ENCODE assay signal across 8 cellular contexts in the genomic region with DNA sequence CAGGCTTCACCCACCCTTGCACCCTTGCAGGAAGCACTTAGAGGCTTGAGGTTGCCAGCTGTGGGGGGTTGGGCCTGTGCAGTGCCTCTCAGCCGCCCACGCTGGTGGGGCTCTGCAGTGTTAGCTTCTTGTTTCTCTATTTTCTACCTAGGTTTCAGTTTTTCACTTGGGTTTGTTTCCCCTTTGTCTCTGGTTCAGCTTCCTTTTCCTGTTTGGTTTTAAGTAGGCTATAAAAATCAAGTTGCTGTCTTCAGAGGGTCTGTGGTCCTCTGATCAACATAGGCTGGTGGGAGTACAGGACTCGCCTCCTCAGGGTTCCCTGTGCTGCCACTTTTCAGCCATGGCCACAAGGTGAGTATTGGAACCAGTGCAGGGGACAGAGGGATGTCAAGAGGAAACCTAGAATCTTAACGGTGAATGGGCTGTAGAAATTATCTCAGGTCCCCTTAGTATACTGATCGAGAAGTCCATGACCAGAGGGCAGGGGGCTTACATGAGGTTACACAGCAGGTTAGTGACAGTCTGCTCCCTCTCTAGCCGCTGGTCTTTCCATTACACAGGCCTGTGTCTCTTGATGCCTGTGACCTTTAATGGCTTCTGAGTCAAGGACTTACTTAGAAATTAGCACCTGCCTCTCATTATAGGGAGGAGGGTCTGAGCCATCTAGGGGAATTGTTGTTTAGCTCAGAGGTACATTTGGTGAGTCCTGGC. TPM values are rescaled to one million over a fixed set of nuclear protein-coding genes. Genes with fewer than 3 reads are reported as not detected.
A peak's percentile ranks its signal among the peaks of the same experiment; 100 is the strongest.
DNase-seq lines count a peak whose midpoint lies in the region; ATAC-seq and TF ChIP-seq lines count a peak whose summit lies in the region.

A gene with protein sequence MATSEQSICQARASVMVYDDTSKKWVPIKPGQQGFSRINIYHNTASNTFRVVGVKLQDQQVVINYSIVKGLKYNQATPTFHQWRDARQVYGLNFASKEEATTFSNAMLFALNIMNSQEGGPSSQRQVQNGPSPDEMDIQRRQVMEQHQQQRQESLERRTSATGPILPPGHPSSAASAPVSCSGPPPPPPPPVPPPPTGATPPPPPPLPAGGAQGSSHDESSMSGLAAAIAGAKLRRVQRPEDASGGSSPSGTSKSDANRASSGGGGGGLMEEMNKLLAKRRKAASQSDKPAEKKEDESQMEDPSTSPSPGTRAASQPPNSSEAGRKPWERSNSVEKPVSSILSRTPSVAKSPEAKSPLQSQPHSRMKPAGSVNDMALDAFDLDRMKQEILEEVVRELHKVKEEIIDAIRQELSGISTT (plus strand): TSS at position 262 of the 711 bp plus-strand sequence. CDS start 79 bp downstream, at position 341.

- intact Hi-C loops in naive thymus-derived CD4-positive, alpha-beta T cell (cut with micrococcal nuclease) = loop anchor here (1.0 to 10.0 kb wide), 12 partner anchors 8 to 1757 kb away; partner anchors contain the start of genes CCDC85C (in 1 of the 2), CCNK (in 1 of the 2) and SETD3 (in 1 of the 2)

- no peaks in the 10 kb centered on the region for H3K36me3 Mint-ChIP-seq in chondrocyte (ENCODE audit: low read depth)
- H3K36me3 Mint-ChIP-seq in naive thymus-derived CD4-positive, alpha-beta T cell = peaks cover 12 to 51% (median 31%) of the 10 kb centered on the region in 5 donors

- H3K27ac Mint-ChIP-seq in chondrocyte (ENCODE audit: unreplicated experiment) = peak within 1 kb of the TSS; percentile 58
- peak within 1 kb of the TSS; percentile 96 to 100 (median 98) for H3K27ac Mint-ChIP-seq in naive thymus-derived CD4-positive, alpha-beta T cell

- peaks cover 3% of the 10 kb centered on the region for H3K9me3 Mint-ChIP-seq in chondrocyte (ENCODE audit: low read depth)
- no peaks in the 10 kb centered on the region for H3K9me3 Mint-ChIP-seq in naive thymus-derived CD4-positive, alpha-beta T cell

- H3K27me3 Mint-ChIP-seq in chondrocyte (ENCODE audit: low read depth) = no peaks in the 10 kb centered on the region
- peaks cover 0 to 2% (median 0%) of the 10 kb centered on the region in 5 donors for H3K27me3 Mint-ChIP-seq in naive thymus-derived CD4-positive, alpha-beta T cell

- H3K27ac ChIP-seq in VCaP = peak within 1 kb of the TSS; percentile 24; the same call in 1 of the 2 replicates
- peak within 1 kb of the TSS; percentile 98 for H3K27ac ChIP-seq in naive thymus-derived CD4-positive, alpha-beta T cell (ENCODE audit: low read depth, low read length)
- no peak within 1 kb of the TSS for H3K27ac ChIP-seq in subcutaneous abdominal adipose tissue (ENCODE audit: low read depth, low read length)

- no peaks in the 10 kb centered on the region for H3K27me3 ChIP-seq in naive thymus-derived CD4-positive, alpha-beta T cell (ENCODE audit: control insufficient read depth in 2 of 2, insufficient read depth in 2 of 2, low read length in 2 of 2)
- H3K27me3 ChIP-seq in subcutaneous abdominal adipose tissue (ENCODE audit: control insufficient read depth in 5 of 5, insufficient read depth in 4 of 5, low read length in 5 of 5) = no peaks in the 10 kb centered on the region

- DNase-seq in NCI-H748 (lab: John Stamatoyannopoulos, UW; ENCODE audit: unreplicated experiment) = peak; percentile 49
- DNase-seq in NCI-H748 treated with DMSO at 0.1 percent for 48 hours (lab: John Stamatoyannopoulos, UW) = no peak
- DNase-seq in chondrocyte (ENCODE audit: low spot score) = no peak
- DNase-seq in naive thymus-derived CD4-positive, alpha-beta T cell = peak in 8 of 9 donors; percentile 79 to 88 (median 85)
- DNase-seq in HPDE6-E6E7 (ENCODE audit: extremely low spot score) = no peak

- TF ChIP-seq CTCF in VCaP (conservative IDR thresholded peaks at IDR 0.05) (no peak), chondrocyte (IDR thresholded peaks at IDR 0.05) (no peak)

- peak; percentile 62 for ATAC-seq in HG03354 (IDR thresholded peaks at IDR 0.05; ENCODE audit: poor library complexity, severe bottlenecking, unreplicated experiment)
- ATAC-seq in naive thymus-derived CD4-positive, alpha-beta T cell = peak; percentile 59

- peak within 1 kb of the TSS in 2 of 5 donors; percentile 42 to 47 for H3K9ac ChIP-seq in subcutaneous abdominal adipose tissue (ENCODE audit: low read length in 5 of 5)

- peak within 1 kb of the TSS; percentile 85 for H3K4me3 ChIP-seq in naive thymus-derived CD4-positive, alpha-beta T cell (ENCODE audit: low read length)
- H3K4me3 ChIP-seq in subcutaneous abdominal adipose tissue (ENCODE audit: low read depth in 1 of 5, low read length in 5 of 5) = peak within 1 kb of the TSS in 3 of 5 donors; percentile 21 to 42 (median 35)

- H3K36me3 ChIP-seq in naive thymus-derived CD4-positive, alpha-beta T cell (ENCODE audit: control insufficient read depth in 2 of 3, insufficient read depth in 3 of 3, low read length in 3 of 3) = peaks cover 0 to 10% (median 0%) of the 10 kb centered on the region in 3 experiments
- no peaks in the 10 kb centered on the region for H3K36me3 ChIP-seq in subcutaneous abdominal adipose tissue (ENCODE audit: control insufficient read depth in 5 of 5, insufficient read depth in 5 of 5, low read length in 5 of 5)

- H3K4me1 ChIP-seq in naive thymus-derived CD4-positive, alpha-beta T cell (ENCODE audit: control insufficient read depth in 2 of 2, insufficient read depth in 2 of 2, low read length in 2 of 2) = peaks cover 44 to 59% of the 10 kb centered on the region in 2 donors
- H3K4me1 ChIP-seq in subcutaneous abdominal adipose tissue (ENCODE audit: control insufficient read depth in 5 of 5, insufficient read depth in 5 of 5, low read length in 5 of 5) = peaks cover 0 to 40% (median 34%) of the 10 kb centered on the region in 5 donors

- POLR2A ChIA-PET in naive thymus-derived CD4-positive, alpha-beta T cell (lab: Charles Lee) = interaction anchor here (0.6 to 59.0 kb wide), 13 partner anchors 0 to 1878 kb away, joined by 3 to 2344 read pairs (median 5); a partner anchor contains a TSS

- H3K4me1 Mint-ChIP-seq in chondrocyte (ENCODE audit: low read depth) = peaks cover 34% of the 10 kb centered on the region
- peaks cover 43 to 76% (median 65%) of the 10 kb centered on the region in 7 donors for H3K4me1 Mint-ChIP-seq in naive thymus-derived CD4-positive, alpha-beta T cell

- H3K9me3 ChIP-seq in naive thymus-derived CD4-positive, alpha-beta T cell (ENCODE audit: control insufficient read depth in 2 of 3, low read length in 3 of 3) = no peaks in the 10 kb centered on the region
- no peaks in the 10 kb centered on the region for H3K9me3 ChIP-seq in subcutaneous abdominal adipose tissue (ENCODE audit: control insufficient read depth in 5 of 5, low read length in 5 of 5)

- CTCF ChIA-PET in naive thymus-derived CD4-positive, alpha-beta T cell (lab: Charles Lee) = interaction anchor here (1.1 to 26.3 kb wide), 6 partner anchors 8 to 128 kb away, joined by 4 to 758 read pairs (median 16); no protein-coding TSS in a partner anchor

- no peak within 1 kb of the TSS for H3K4me3 Mint-ChIP-seq in chondrocyte (ENCODE audit: unreplicated experiment)
- peak within 1 kb of the TSS; percentile 92 to 99 (median 95) for H3K4me3 Mint-ChIP-seq in naive thymus-derived CD4-positive, alpha-beta T cell

RNA-seq across cellular contexts. Expression of the gene that starts here (rescaled TPM):
- 98.9 to 112 TPM (median 104 TPM) in 3 replicates for total RNA-seq in chondrocyte
- 1,000 to 10,000 TPM in 3 of 5 experiments, 100 to 1,000 TPM in 2; 851 to 1,469 (median 1,230) TPM for total RNA-seq in naive thymus-derived CD4-positive, alpha-beta T cell
- polyA plus RNA-seq in naive thymus-derived CD4-positive, alpha-beta T cell = 100 to 1,000 TPM; 163 to 184 TPM

Comparison
In these comparisons a context has a peak if more than half of its experiments do, and no peak if none do; other contexts are left out.
1. DNase-seq: peak in NCI-H748 (single experiment) and naive thymus-derived CD4-positive, alpha-beta T cell (8 of 9); none in NCI-H748 treated with DMSO at 0.1 percent for 48 hours (single experiment), chondrocyte (single experiment) and HPDE6-E6E7 (single experiment).